6 cellular contexts compared by ENCODE assay signal in the genomic region with DNA sequence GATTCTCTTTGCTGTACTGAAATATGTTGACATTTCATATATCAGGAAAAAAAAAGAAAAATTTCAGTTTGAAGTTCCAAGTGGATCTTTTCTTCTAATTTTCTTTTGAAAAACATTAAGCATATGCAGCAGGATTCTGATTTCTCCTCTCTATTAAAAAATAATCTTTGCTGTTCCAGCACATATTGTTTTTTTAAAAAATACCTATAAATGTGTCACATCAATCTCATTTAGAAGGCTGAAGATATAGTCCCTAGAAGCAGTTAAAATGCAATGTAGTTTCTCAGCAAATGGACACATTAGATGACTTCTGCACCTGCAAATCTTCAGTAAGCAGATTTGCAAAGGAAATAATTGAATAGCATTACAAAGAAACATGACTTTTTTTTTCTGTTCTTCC.
"Had no signal": no experiment of that assay in that cellular context is flagged by ENCODE, and none has a peak within 500 bp of the region (broad histone marks: within the 10 kb centered on the region; RNA-seq: fewer than 3 reads in every experiment).

No MANE protein-coding gene starts in this region.

- H3K9ac ChIP-seq: KMS-11 had no signal

- DNase-seq: H9, HCEC 1CT, IMR-90, KBM-7 had no signal

- H3K4me3 ChIP-seq: GM23338 had no signal

- H3K27ac ChIP-seq: KMS-11 had no signal

- H3K4me3 Mint-ChIP-seq: GM23338, H9 had no signal

- H3K9me3 Mint-ChIP-seq: GM23338, H9 had no signal

- H3K27ac Mint-ChIP-seq: GM23338, H9 had no signal
